ENCODE assay signal across 3 cellular contexts in the genomic region with DNA sequence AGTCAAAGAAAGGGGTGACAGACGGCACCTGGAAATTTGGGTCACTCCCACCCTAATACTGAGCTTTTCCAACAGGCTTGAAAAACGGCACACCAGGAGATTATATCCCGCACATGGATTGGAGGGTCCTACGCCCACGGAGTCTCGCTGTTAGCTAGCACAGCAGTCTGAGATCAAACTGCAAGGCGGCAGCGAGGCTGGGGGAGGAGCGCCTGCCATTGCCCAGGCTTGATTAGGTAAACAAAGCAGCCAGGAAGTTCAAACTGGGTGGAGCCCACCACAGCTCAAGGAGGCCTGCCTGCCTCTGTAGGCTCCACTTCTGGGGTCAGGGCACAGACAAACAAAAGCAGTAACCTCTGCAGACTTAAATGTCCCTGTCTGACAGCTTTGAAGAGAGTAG.
TF ChIP-seq lines count a peak whose summit lies in the region.
"Not testable (repeated sequence)": the region's sequence is repeated elsewhere in the genome, so short reads cannot be mapped to it uniquely, and the experiment has no call there.

No MANE protein-coding gene starts in this region.

TF ChIP-seq in HEK293, 187 proteins besides CTCF, POLR2A, EP300 and RAD21:
- TF ChIP-seq SETDB1 (IDR thresholded peaks at IDR 0.05; ENCODE audit: insufficient read length, low read length), result peak; percentile 29

TF ChIP-seq in K562, 482 proteins besides CTCF, POLR2A, EP300 and RAD21:
- peak in 1 of 2 experiments; percentile 59; a peak in 2 of 4 replicates for TF ChIP-seq FOXA3 (CRISPR knock-in tag; conservative IDR thresholded peaks at IDR 0.05 in 1 of 2, IDR thresholded peaks at IDR 0.05 in 1 of 2)

TF ChIP-seq in HepG2, 621 proteins besides CTCF, POLR2A, EP300 and RAD21:
- TF ChIP-seq, protein P1, sequence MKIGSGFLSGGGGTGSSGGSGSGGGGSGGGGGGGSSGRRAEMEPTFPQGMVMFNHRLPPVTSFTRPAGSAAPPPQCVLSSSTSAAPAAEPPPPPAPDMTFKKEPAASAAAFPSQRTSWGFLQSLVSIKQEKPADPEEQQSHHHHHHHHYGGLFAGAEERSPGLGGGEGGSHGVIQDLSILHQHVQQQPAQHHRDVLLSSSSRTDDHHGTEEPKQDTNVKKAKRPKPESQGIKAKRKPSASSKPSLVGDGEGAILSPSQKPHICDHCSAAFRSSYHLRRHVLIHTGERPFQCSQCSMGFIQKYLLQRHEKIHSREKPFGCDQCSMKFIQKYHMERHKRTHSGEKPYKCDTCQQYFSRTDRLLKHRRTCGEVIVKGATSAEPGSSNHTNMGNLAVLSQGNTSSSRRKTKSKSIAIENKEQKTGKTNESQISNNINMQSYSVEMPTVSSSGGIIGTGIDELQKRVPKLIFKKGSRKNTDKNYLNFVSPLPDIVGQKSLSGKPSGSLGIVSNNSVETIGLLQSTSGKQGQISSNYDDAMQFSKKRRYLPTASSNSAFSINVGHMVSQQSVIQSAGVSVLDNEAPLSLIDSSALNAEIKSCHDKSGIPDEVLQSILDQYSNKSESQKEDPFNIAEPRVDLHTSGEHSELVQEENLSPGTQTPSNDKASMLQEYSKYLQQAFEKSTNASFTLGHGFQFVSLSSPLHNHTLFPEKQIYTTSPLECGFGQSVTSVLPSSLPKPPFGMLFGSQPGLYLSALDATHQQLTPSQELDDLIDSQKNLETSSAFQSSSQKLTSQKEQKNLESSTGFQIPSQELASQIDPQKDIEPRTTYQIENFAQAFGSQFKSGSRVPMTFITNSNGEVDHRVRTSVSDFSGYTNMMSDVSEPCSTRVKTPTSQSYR (CRISPR knock-in tag; IDR thresholded peaks at IDR 0.05; ENCODE audit: borderline replicate concordance), result peak; percentile 80; the same call in 1 of the 2 replicates
- TF ChIP-seq HNF4A (CRISPR knock-in tag; IDR thresholded peaks at IDR 0.05), result peak; percentile 19; the same call in 1 of the 2 replicates
- TF ChIP-seq RARA (CRISPR knock-in tag; IDR thresholded peaks at IDR 0.05), result peak; percentile 45; the same call in 1 of the 2 replicates
- TF ChIP-seq FOXP1, SOX13, FOXA1, SOX6 (IDR thresholded peaks at IDR 0.05): not testable (repeated sequence)
- peak; percentile 17; the same call in 1 of the 2 replicates for TF ChIP-seq FOXP1 (CRISPR knock-in tag; IDR thresholded peaks at IDR 0.05)
- peak in 1 of 2 experiments; percentile 55; a peak in 2 of 4 replicates for TF ChIP-seq SOX13 (CRISPR knock-in tag; conservative IDR thresholded peaks at IDR 0.05 in 1 of 2, IDR thresholded peaks at IDR 0.05 in 1 of 2)
- TF ChIP-seq SALL1 (CRISPR knock-in tag; IDR thresholded peaks at IDR 0.05), result peak; percentile 52; the same call in 1 of the 2 replicates
- peak; percentile 91 for TF ChIP-seq SP5 (CRISPR knock-in tag; IDR thresholded peaks at IDR 0.05; ENCODE audit: borderline replicate concordance, low read depth)
- TF ChIP-seq FOXA1 (CRISPR knock-in tag; IDR thresholded peaks at IDR 0.05), result peak; percentile 73
- TF ChIP-seq, protein P2, sequence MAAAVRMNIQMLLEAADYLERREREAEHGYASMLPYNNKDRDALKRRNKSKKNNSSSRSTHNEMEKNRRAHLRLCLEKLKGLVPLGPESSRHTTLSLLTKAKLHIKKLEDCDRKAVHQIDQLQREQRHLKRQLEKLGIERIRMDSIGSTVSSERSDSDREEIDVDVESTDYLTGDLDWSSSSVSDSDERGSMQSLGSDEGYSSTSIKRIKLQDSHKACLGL (CRISPR knock-in tag; IDR thresholded peaks at IDR 0.05), result 0 out of 2 replicates have a peak, but pooled peaks have one; percentile 29
- peak; percentile 47; the same call in 1 of the 2 replicates for TF ChIP-seq CBX5 (CRISPR knock-in tag; IDR thresholded peaks at IDR 0.05; ENCODE audit: borderline replicate concordance)
- peak; percentile 50; the same call in 1 of the 2 replicates for TF ChIP-seq ETV5 (CRISPR knock-in tag; IDR thresholded peaks at IDR 0.05; ENCODE audit: borderline replicate concordance)
- TF ChIP-seq, protein P3, sequence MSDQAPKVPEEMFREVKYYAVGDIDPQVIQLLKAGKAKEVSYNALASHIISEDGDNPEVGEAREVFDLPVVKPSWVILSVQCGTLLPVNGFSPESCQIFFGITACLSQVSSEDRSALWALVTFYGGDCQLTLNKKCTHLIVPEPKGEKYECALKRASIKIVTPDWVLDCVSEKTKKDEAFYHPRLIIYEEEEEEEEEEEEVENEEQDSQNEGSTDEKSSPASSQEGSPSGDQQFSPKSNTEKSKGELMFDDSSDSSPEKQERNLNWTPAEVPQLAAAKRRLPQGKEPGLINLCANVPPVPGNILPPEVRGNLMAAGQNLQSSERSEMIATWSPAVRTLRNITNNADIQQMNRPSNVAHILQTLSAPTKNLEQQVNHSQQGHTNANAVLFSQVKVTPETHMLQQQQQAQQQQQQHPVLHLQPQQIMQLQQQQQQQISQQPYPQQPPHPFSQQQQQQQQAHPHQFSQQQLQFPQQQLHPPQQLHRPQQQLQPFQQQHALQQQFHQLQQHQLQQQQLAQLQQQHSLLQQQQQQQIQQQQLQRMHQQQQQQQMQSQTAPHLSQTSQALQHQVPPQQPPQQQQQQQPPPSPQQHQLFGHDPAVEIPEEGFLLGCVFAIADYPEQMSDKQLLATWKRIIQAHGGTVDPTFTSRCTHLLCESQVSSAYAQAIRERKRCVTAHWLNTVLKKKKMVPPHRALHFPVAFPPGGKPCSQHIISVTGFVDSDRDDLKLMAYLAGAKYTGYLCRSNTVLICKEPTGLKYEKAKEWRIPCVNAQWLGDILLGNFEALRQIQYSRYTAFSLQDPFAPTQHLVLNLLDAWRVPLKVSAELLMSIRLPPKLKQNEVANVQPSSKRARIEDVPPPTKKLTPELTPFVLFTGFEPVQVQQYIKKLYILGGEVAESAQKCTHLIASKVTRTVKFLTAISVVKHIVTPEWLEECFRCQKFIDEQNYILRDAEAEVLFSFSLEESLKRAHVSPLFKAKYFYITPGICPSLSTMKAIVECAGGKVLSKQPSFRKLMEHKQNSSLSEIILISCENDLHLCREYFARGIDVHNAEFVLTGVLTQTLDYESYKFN (CRISPR knock-in tag; conservative IDR thresholded peaks at IDR 0.05), result peak; percentile 45; the same call in 1 of the 2 replicates
- TF ChIP-seq, protein P4, sequence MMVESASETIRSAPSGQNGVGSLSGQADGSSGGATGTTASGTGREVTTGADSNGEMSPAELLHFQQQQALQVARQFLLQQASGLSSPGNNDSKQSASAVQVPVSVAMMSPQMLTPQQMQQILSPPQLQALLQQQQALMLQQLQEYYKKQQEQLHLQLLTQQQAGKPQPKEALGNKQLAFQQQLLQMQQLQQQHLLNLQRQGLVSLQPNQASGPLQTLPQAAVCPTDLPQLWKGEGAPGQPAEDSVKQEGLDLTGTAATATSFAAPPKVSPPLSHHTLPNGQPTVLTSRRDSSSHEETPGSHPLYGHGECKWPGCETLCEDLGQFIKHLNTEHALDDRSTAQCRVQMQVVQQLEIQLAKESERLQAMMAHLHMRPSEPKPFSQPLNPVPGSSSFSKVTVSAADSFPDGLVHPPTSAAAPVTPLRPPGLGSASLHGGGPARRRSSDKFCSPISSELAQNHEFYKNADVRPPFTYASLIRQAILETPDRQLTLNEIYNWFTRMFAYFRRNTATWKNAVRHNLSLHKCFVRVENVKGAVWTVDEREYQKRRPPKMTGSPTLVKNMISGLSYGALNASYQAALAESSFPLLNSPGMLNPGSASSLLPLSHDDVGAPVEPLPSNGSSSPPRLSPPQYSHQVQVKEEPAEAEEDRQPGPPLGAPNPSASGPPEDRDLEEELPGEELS (CRISPR knock-in tag; IDR thresholded peaks at IDR 0.05), result 0 out of 2 replicates have a peak, but pooled peaks have one; percentile 23
- 0 out of 2 replicates have a peak, but pooled peaks have one; percentile 58 for TF ChIP-seq SETDB1 (CRISPR knock-in tag; IDR thresholded peaks at IDR 0.05; ENCODE audit: borderline replicate concordance)
- TF ChIP-seq BCL6 (CRISPR knock-in tag; IDR thresholded peaks at IDR 0.05), result peak; percentile 36; the same call in 1 of the 2 replicates
- peak; percentile 82 for TF ChIP-seq ZMYM4 (CRISPR knock-in tag; IDR thresholded peaks at IDR 0.05)
- 0 out of 2 replicates have a peak, but pooled peaks have one; percentile 19 for TF ChIP-seq ZNF274 (CRISPR knock-in tag; IDR thresholded peaks at IDR 0.05)
- TF ChIP-seq, protein P5, sequence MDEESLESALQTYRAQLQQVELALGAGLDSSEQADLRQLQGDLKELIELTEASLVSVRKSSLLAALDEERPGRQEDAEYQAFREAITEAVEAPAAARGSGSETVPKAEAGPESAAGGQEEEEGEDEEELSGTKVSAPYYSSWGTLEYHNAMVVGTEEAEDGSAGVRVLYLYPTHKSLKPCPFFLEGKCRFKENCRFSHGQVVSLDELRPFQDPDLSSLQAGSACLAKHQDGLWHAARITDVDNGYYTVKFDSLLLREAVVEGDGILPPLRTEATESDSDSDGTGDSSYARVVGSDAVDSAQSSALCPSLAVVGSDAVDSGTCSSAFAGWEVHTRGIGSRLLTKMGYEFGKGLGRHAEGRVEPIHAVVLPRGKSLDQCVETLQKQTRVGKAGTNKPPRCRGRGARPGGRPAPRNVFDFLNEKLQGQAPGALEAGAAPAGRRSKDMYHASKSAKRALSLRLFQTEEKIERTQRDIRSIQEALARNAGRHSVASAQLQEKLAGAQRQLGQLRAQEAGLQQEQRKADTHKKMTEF (CRISPR knock-in tag; IDR thresholded peaks at IDR 0.05), result peak; percentile 54; the same call in 1 of the 2 replicates
- peak; percentile 72 for TF ChIP-seq FOXA3 (CRISPR knock-in tag; IDR thresholded peaks at IDR 0.05)
- TF ChIP-seq NR2F6 (IDR thresholded peaks at IDR 0.05), result peak; percentile 33; the same call in 1 of the 2 replicates
- peak; percentile 52; the same call in 1 of the 2 replicates for TF ChIP-seq NR2F6 (CRISPR knock-in tag; IDR thresholded peaks at IDR 0.05)
- TF ChIP-seq, protein P6, sequence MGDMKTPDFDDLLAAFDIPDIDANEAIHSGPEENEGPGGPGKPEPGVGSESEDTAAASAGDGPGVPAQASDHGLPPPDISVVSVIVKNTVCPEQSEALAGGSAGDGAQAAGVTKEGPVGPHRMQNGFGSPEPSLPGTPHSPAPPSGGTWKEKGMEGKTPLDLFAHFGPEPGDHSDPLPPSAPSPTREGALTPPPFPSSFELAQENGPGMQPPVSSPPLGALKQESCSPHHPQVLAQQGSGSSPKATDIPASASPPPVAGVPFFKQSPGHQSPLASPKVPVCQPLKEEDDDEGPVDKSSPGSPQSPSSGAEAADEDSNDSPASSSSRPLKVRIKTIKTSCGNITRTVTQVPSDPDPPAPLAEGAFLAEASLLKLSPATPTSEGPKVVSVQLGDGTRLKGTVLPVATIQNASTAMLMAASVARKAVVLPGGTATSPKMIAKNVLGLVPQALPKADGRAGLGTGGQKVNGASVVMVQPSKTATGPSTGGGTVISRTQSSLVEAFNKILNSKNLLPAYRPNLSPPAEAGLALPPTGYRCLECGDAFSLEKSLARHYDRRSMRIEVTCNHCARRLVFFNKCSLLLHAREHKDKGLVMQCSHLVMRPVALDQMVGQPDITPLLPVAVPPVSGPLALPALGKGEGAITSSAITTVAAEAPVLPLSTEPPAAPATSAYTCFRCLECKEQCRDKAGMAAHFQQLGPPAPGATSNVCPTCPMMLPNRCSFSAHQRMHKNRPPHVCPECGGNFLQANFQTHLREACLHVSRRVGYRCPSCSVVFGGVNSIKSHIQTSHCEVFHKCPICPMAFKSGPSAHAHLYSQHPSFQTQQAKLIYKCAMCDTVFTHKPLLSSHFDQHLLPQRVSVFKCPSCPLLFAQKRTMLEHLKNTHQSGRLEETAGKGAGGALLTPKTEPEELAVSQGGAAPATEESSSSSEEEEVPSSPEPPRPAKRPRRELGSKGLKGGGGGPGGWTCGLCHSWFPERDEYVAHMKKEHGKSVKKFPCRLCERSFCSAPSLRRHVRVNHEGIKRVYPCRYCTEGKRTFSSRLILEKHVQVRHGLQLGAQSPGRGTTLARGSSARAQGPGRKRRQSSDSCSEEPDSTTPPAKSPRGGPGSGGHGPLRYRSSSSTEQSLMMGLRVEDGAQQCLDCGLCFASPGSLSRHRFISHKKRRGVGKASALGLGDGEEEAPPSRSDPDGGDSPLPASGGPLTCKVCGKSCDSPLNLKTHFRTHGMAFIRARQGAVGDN (CRISPR knock-in tag; IDR thresholded peaks at IDR 0.05), result peak; percentile 49
- TF ChIP-seq ZNF563 (CRISPR knock-in tag; IDR thresholded peaks at IDR 0.05), result 0 out of 2 replicates have a peak, but pooled peaks have one; percentile 33
- TF ChIP-seq, protein P7, sequence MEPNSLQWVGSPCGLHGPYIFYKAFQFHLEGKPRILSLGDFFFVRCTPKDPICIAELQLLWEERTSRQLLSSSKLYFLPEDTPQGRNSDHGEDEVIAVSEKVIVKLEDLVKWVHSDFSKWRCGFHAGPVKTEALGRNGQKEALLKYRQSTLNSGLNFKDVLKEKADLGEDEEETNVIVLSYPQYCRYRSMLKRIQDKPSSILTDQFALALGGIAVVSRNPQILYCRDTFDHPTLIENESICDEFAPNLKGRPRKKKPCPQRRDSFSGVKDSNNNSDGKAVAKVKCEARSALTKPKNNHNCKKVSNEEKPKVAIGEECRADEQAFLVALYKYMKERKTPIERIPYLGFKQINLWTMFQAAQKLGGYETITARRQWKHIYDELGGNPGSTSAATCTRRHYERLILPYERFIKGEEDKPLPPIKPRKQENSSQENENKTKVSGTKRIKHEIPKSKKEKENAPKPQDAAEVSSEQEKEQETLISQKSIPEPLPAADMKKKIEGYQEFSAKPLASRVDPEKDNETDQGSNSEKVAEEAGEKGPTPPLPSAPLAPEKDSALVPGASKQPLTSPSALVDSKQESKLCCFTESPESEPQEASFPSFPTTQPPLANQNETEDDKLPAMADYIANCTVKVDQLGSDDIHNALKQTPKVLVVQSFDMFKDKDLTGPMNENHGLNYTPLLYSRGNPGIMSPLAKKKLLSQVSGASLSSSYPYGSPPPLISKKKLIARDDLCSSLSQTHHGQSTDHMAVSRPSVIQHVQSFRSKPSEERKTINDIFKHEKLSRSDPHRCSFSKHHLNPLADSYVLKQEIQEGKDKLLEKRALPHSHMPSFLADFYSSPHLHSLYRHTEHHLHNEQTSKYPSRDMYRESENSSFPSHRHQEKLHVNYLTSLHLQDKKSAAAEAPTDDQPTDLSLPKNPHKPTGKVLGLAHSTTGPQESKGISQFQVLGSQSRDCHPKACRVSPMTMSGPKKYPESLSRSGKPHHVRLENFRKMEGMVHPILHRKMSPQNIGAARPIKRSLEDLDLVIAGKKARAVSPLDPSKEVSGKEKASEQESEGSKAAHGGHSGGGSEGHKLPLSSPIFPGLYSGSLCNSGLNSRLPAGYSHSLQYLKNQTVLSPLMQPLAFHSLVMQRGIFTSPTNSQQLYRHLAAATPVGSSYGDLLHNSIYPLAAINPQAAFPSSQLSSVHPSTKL (CRISPR knock-in tag; IDR thresholded peaks at IDR 0.05), result peak; percentile 81
- peak; percentile 63; the same call in 1 of the 2 replicates for TF ChIP-seq ZBTB7B (CRISPR knock-in tag; IDR thresholded peaks at IDR 0.05)
- TF ChIP-seq GABPB1 (CRISPR knock-in tag; IDR thresholded peaks at IDR 0.05), result 0 out of 2 replicates have a peak, but pooled peaks have one; percentile 34
- peak; percentile 64 for TF ChIP-seq SOX6 (CRISPR knock-in tag; IDR thresholded peaks at IDR 0.05)
- TF ChIP-seq ELF1 (CRISPR knock-in tag; IDR thresholded peaks at IDR 0.05), result peak; percentile 23; the same call in 1 of the 2 replicates
